26 cellular contexts compared by ENCODE assay signal in the genomic region with DNA sequence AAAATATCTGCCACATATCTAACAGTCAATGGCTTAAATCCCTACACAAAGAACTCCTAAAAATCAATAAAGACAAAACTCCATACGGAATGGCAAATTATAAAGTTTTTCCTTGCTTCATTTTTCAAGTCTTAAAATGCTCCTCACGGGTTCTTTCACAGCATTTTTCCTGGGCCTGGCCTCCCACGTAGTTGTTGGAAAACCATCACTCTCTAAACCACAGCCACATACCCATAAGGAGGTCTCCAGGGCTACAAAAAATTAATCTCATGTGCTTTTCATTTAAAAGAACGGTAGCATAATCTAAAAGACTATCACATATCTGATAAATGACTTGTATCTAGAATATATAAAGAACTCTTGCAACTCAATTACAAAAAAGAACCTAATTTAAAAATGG. TPM values are rescaled to one million over a fixed set of nuclear protein-coding genes. Genes with fewer than 3 reads are reported as not detected.
A peak's percentile ranks its signal among the peaks of the same experiment; 100 is the strongest.
DNase-seq lines count a peak whose midpoint lies in the region; ATAC-seq, FAIRE-seq and TF ChIP-seq lines count a peak whose summit lies in the region.
"Had no signal": no experiment of that assay in that cellular context is flagged by ENCODE, and none has a peak within 500 bp of the region (broad histone marks: within the 10 kb centered on the region; RNA-seq: fewer than 3 reads in every experiment).

No MANE protein-coding gene starts in this region.

- H3K36me3 ChIP-seq in CD4-positive, CD25-positive, alpha-beta regulatory T cell (ENCODE audit: control insufficient read depth, insufficient read depth, low read length): no peaks in the 10 kb centered on the region
- H3K36me3 ChIP-seq in Loucy (ENCODE audit: insufficient read depth, low read length) (no peaks in the 10 kb centered on the region), astrocyte (ENCODE audit: insufficient read depth, low read length) (no peaks in the 10 kb centered on the region), thyroid gland (no peaks in the 10 kb centered on the region)
- H3K36me3 ChIP-seq: brain microvascular endothelial cell had no signal

- TF ChIP-seq CTCF in Loucy (conservative IDR thresholded peaks at IDR 0.05; ENCODE audit: low read length) (no peak), astrocyte (IDR thresholded peaks at IDR 0.05; ENCODE audit: insufficient read depth, low read depth, low read length) (no peak), thyroid gland (IDR thresholded peaks at IDR 0.05) (no peak)

- no peaks in the 10 kb centered on the region for H3K27me3 Mint-ChIP-seq in CD4-positive, CD25-positive, alpha-beta regulatory T cell
- H3K27me3 Mint-ChIP-seq in astrocyte (ENCODE audit: low read depth, unreplicated experiment): no peaks in the 10 kb centered on the region
- H3K27me3 Mint-ChIP-seq in natural killer cell treated with Interleukin-12 subunit alpha and Interleukin-12 subunit beta and Interleukin-15 and Interleukin-18, amount 100 ng/mL, for 72 hours: no peaks in the 10 kb centered on the region
- H3K27me3 Mint-ChIP-seq: memory B cell had no signal

- H3K27me3 ChIP-seq in CD4-positive, CD25-positive, alpha-beta regulatory T cell (ENCODE audit: control insufficient read depth, insufficient read depth, low read length): no peaks in the 10 kb centered on the region
- H3K27me3 ChIP-seq in Loucy (ENCODE audit: insufficient read depth, low read length, poor library complexity, severe bottlenecking) (no peaks in the 10 kb centered on the region), astrocyte (ENCODE audit: insufficient read depth, low read length) (no peaks in the 10 kb centered on the region), thyroid gland (no peaks in the 10 kb centered on the region)
- H3K27me3 ChIP-seq: brain microvascular endothelial cell, foreskin keratinocyte had no signal

- H3K9ac ChIP-seq in Loucy (ENCODE audit: low read depth, low read length, poor library complexity, severe bottlenecking) (no peak overlapping the region), astrocyte (ENCODE audit: low read length) (no peak overlapping the region)
- H3K9ac ChIP-seq: KMS-11 had no signal

- peaks cover 20 to 50% (median 40%) of the 10 kb centered on the region in 4 donors for H3K4me1 Mint-ChIP-seq in CD4-positive, CD25-positive, alpha-beta regulatory T cell
- peaks cover 5% of the 10 kb centered on the region for H3K4me1 Mint-ChIP-seq in astrocyte (ENCODE audit: low read depth, unreplicated experiment)
- peaks cover 22 to 31% of the 10 kb centered on the region in 2 donors for H3K4me1 Mint-ChIP-seq in natural killer cell treated with Interleukin-12 subunit alpha and Interleukin-12 subunit beta and Interleukin-15 and Interleukin-18, amount 100 ng/mL, for 72 hours (ENCODE audit: low read depth in 2 of 2)

- H3K27ac Mint-ChIP-seq in CD4-positive, CD25-positive, alpha-beta regulatory T cell: peak overlapping the region in 1 of 3 donors; percentile 12
- H3K27ac Mint-ChIP-seq in astrocyte (ENCODE audit: unreplicated experiment): peak overlapping the region; percentile 23
- no peak overlapping the region for H3K27ac Mint-ChIP-seq in natural killer cell treated with Interleukin-12 subunit alpha and Interleukin-12 subunit beta and Interleukin-15 and Interleukin-18, amount 100 ng/mL, for 72 hours
- H3K27ac Mint-ChIP-seq: memory B cell had no signal

- H3K9me2 ChIP-seq in Loucy (replicated peaks; ENCODE audit: low read depth, low read length): no peaks in the 10 kb centered on the region

- H3K36me3 Mint-ChIP-seq in CD4-positive, CD25-positive, alpha-beta regulatory T cell: peaks cover 8% of the 10 kb centered on the region
- H3K36me3 Mint-ChIP-seq in astrocyte (ENCODE audit: low read depth, unreplicated experiment): peaks cover 3% of the 10 kb centered on the region
- H3K36me3 Mint-ChIP-seq in natural killer cell treated with Interleukin-12 subunit alpha and Interleukin-12 subunit beta and Interleukin-15 and Interleukin-18, amount 100 ng/mL, for 72 hours: peaks cover 13% of the 10 kb centered on the region

- H3K4me2 ChIP-seq in Loucy (ENCODE audit: low read depth, low read length, poor library complexity, severe bottlenecking) (peak overlapping the region; percentile 86), astrocyte (ENCODE audit: low read length) (no peak overlapping the region)

- H3K27ac ChIP-seq in CD4-positive, CD25-positive, alpha-beta regulatory T cell (ENCODE audit: insufficient read depth, low read length, poor library complexity, severe bottlenecking): no peak overlapping the region
- H3K27ac ChIP-seq in astrocyte (ENCODE audit: low read depth, low read length): no peak overlapping the region
- H3K27ac ChIP-seq in thyroid gland: no peak overlapping the region
- H3K27ac ChIP-seq: brain microvascular endothelial cell, foreskin keratinocyte, KMS-11, RWPE1 had no signal

- H3K79me2 ChIP-seq in Loucy (ENCODE audit: insufficient read depth, low read length) (peaks cover 70% of the 10 kb centered on the region), astrocyte (ENCODE audit: insufficient read depth, low read length) (peaks cover 77% of the 10 kb centered on the region)

- H3K4me3 Mint-ChIP-seq in CD4-positive, CD25-positive, alpha-beta regulatory T cell: peak overlapping the region in 3 of 4 donors; percentile 37 to 92 (median 39)
- H3K4me3 Mint-ChIP-seq in astrocyte (ENCODE audit: unreplicated experiment): peak overlapping the region; percentile 14
- peak overlapping the region; percentile 67 for H3K4me3 Mint-ChIP-seq in natural killer cell treated with Interleukin-12 subunit alpha and Interleukin-12 subunit beta and Interleukin-15 and Interleukin-18, amount 100 ng/mL, for 72 hours
- H3K4me3 Mint-ChIP-seq: memory B cell had no signal

- WGBS in thyroid gland, 2 donors: 66 to 78% methylated on average over 4 of the region's 4 CpGs

- intact Hi-C loops in Right ventricle myocardium inferior (cut with DNase I) (no loop called here), thyroid gland (cut with DNase I) (no loop called here)

- H3F3A ChIP-seq in Loucy (ENCODE audit: low read depth): no peaks in the 10 kb centered on the region

- no peak overlapping the region for H3K4me3 ChIP-seq in CD4-positive, CD25-positive, alpha-beta regulatory T cell (ENCODE audit: low read depth, low read length)
- H3K4me3 ChIP-seq in Loucy (ENCODE audit: low read length, poor library complexity, severe bottlenecking) (peak overlapping the region; percentile 88), astrocyte (ENCODE audit: insufficient read depth, low read depth, low read length) (no peak overlapping the region), thyroid gland (replicated peaks in 1 of 3) (no peak overlapping the region)

- H4K20me1 ChIP-seq in Loucy (ENCODE audit: insufficient read depth, low read length, poor library complexity, severe bottlenecking): peaks cover 22% of the 10 kb centered on the region
- peaks cover 17% of the 10 kb centered on the region for H4K20me1 ChIP-seq in astrocyte (ENCODE audit: insufficient read depth, low read length)

- H3K4me1 ChIP-seq in CD4-positive, CD25-positive, alpha-beta regulatory T cell (ENCODE audit: control insufficient read depth, insufficient read depth, low read length, poor library complexity, severe bottlenecking): peaks cover 33% of the 10 kb centered on the region
- peaks cover 33% of the 10 kb centered on the region for H3K4me1 ChIP-seq in Loucy (ENCODE audit: insufficient read depth, low read length, poor library complexity, severe bottlenecking)
- H3K4me1 ChIP-seq in astrocyte (ENCODE audit: insufficient read depth, low read length): peaks cover 7% of the 10 kb centered on the region
- peaks cover 6 to 10% of the 10 kb centered on the region in 2 donors for H3K4me1 ChIP-seq in thyroid gland

- H3K9me3 ChIP-seq in CD4-positive, CD25-positive, alpha-beta regulatory T cell (ENCODE audit: control insufficient read depth in 2 of 2, low read length in 2 of 2): no peaks in the 10 kb centered on the region
- H3K9me3 ChIP-seq in Loucy (ENCODE audit: insufficient read depth, low read depth, low read length): no peaks in the 10 kb centered on the region
- H3K9me3 ChIP-seq in astrocyte (ENCODE audit: insufficient read depth, low read depth, low read length): no peaks in the 10 kb centered on the region
- H3K9me3 ChIP-seq in thyroid gland: no peaks in the 10 kb centered on the region

- H3K9me3 Mint-ChIP-seq in CD4-positive, CD25-positive, alpha-beta regulatory T cell: no peaks in the 10 kb centered on the region
- no peaks in the 10 kb centered on the region for H3K9me3 Mint-ChIP-seq in astrocyte (ENCODE audit: unreplicated experiment)
- no peaks in the 10 kb centered on the region for H3K9me3 Mint-ChIP-seq in natural killer cell treated with Interleukin-12 subunit alpha and Interleukin-12 subunit beta and Interleukin-15 and Interleukin-18, amount 100 ng/mL, for 72 hours
- H3K9me3 Mint-ChIP-seq: memory B cell had no signal

- FAIRE-seq in astrocyte (lab: Jason Lieb, UNC): no peak
- FAIRE-seq: endothelial cell of umbilical vein, small intestine, TTC549 had no signal

- no peak for TF ChIP-seq POLR2A in thyroid gland (IDR thresholded peaks at IDR 0.05)

- ATAC-seq in CD4-positive, CD25-positive, alpha-beta regulatory T cell (ENCODE audit: low read depth in 2 of 2): no peak
- no peak for ATAC-seq in natural killer cell treated with Interleukin-12 subunit alpha and Interleukin-12 subunit beta and Interleukin-15 and Interleukin-18, amount 100 ng/mL, for 72 hours
- no peak for ATAC-seq in GM21825 (IDR thresholded peaks at IDR 0.05; ENCODE audit: unreplicated experiment)
- no peak for ATAC-seq in Right ventricle myocardium inferior
- no peak for ATAC-seq in HG03196 (IDR thresholded peaks at IDR 0.05; ENCODE audit: unreplicated experiment)
- ATAC-seq: foreskin keratinocyte had no signal

- H2AFZ ChIP-seq in Loucy (ENCODE audit: low read length) (no peak overlapping the region), astrocyte (ENCODE audit: low read depth, low read length) (no peak overlapping the region)

- no peak for DNase-seq in CD4-positive, CD25-positive, alpha-beta regulatory T cell
- DNase-seq in astrocyte (ENCODE audit: low read depth) (peak; percentile 63), Right ventricle myocardium inferior (ENCODE audit: missing footprints) (no peak), thyroid gland (no peak)
- DNase-seq in natural killer cell treated with Interleukin-12 subunit alpha and Interleukin-12 subunit beta and Interleukin-15 and Interleukin-18, amount 100 ng/mL, for 72 hours (ENCODE audit: low spot score): no peak
- DNase-seq: activated CD4-positive, alpha-beta T cell treated with anti-CD3 and anti-CD28 coated beads for 48 hours; activated CD8-positive, alpha-beta memory T cell treated with anti-CD3 and anti-CD28 coated beads, Interleukin-2, amount 50 U/mL, for 48 hours; activated naive CD4-positive, alpha-beta T cell treated with anti-CD3 and anti-CD28 coated beads, Interleukin-2, amount 50 U/mL, for 16 hours; brain microvascular endothelial cell; COR-L47; cortex of kidney; foreskin keratinocyte; kidney glomerular epithelial cell; NCI-H1048; NCI-H1930; NCI-H226; small intestine; stimulated activated CD4-positive, alpha-beta T cell treated with anti-CD3 and anti-CD28 coated beads, Interleukin-4, amount 100 ng/mL, for 24 hours had no signal

RNA-seq across cellular contexts. Expression of a gene that starts 2.9 kb away (rescaled TPM):
- 52.9 TPM for total RNA-seq in CD4-positive, CD25-positive, alpha-beta regulatory T cell
- polyA plus RNA-seq in CD4-positive, CD25-positive, alpha-beta regulatory T cell: 10 to 100 TPM; 41.3 to 65.8 (median 45.3) TPM
- 47.0 and 50.1 TPM in 2 replicates for total RNA-seq in astrocyte
- 100 to 1,000 TPM in 1 of 2 donors, 10 to 100 TPM in 1; 77.2 to 119 TPM for total RNA-seq in natural killer cell treated with Interleukin-12 subunit alpha and Interleukin-12 subunit beta and Interleukin-15 and Interleukin-18, amount 100 ng/mL, for 72 hours
- 66.7 TPM for total RNA-seq in Right ventricle myocardium inferior
- 10 to 100 TPM; 59.4 to 72.0 (median 68.7) TPM for total RNA-seq in thyroid gland

RNA-seq across cellular contexts. Expression of a gene that starts 32.0 kb away (rescaled TPM):
- total RNA-seq in CD4-positive, CD25-positive, alpha-beta regulatory T cell: 25.9 TPM
- polyA plus RNA-seq in CD4-positive, CD25-positive, alpha-beta regulatory T cell: 10 to 100 TPM; 40.8 to 76.3 (median 53.9) TPM
- 48.9 and 55.7 TPM in 2 replicates for total RNA-seq in astrocyte
- 10 to 100 TPM; 34.6 to 62.0 TPM for total RNA-seq in natural killer cell treated with Interleukin-12 subunit alpha and Interleukin-12 subunit beta and Interleukin-15 and Interleukin-18, amount 100 ng/mL, for 72 hours
- 45.7 TPM for total RNA-seq in Right ventricle myocardium inferior
- 10 to 100 TPM; 28.5 to 44.5 (median 36.7) TPM for total RNA-seq in thyroid gland

Comparison
In these comparisons a context has a peak if more than half of its experiments do, and no peak if none do; other contexts are left out.
1. H3K4me3 Mint-ChIP-seq: peak in every context shown above with its lines; median percentile 67 in natural killer cell treated with Interleukin-12 subunit alpha and Interleukin-12 subunit beta and Interleukin-15 and Interleukin-18, amount 100 ng/mL, for 72 hours; 39 in CD4-positive, CD25-positive, alpha-beta regulatory T cell; 14 in astrocyte.